Comparison of ENCODE assay signal across 27 cellular contexts in the genomic region with DNA sequence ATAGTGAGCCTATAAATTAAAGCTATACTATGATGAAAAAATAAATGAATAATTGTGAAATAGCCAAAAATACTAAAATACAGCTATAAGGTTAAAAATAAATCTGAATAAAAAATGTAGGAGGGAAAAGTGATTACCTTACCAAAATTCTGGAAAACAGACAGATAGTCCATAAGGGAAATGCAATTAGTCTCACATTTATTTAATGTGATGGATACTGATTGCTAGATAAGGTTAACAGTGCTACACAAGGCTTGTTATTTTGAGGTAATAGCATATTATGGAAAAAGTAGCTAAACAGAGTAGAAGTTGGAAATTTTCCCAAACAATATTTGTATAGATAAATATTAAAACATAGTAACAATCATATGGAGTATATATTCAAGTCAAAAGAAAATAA.
DNase-seq lines count a peak whose midpoint lies in the region; ATAC-seq and TF ChIP-seq lines count a peak whose summit lies in the region.
"Had no signal": no experiment of that assay in that cellular context is flagged by ENCODE, and none has a peak within 500 bp of the region (broad histone marks: within the 10 kb centered on the region; RNA-seq: fewer than 3 reads in every experiment).

No MANE protein-coding gene starts in this region.

- no peak overlapping the region for H3K4me3 ChIP-seq in SK-N-SH (ENCODE audit: low read depth in 2 of 2, low read length in 1 of 2)
- H3K4me3 ChIP-seq: A549; BLaER1; BLaER1 treated with 17β-estradiol and CSF1 and Interleukin-3, amounts not matched to agents 10 nM and 100 nM had no signal

- no peaks in the 10 kb centered on the region; a peak in 1 of 4 replicates for H3K4me1 ChIP-seq in SK-N-SH (ENCODE audit: control insufficient read depth in 1 of 2, insufficient read depth in 2 of 2, low read depth in 1 of 2, low read length in 1 of 2)
- H3K4me1 ChIP-seq: A549, BE2C, Caco-2 had no signal

- no peak overlapping the region for H2AFZ ChIP-seq in SK-N-SH (ENCODE audit: low read depth)

- CTCF ChIA-PET in SK-N-SH (lab: Yijun Ruan, JAX) = no interaction called here

- H3K4me2 ChIP-seq in SK-N-SH = no peak overlapping the region
- H3K4me2 ChIP-seq: A549; BLaER1; BLaER1 treated with 17β-estradiol and CSF1 and Interleukin-3, amounts not matched to agents 10 nM and 100 nM had no signal

- no peaks in the 10 kb centered on the region for H3K9me3 ChIP-seq in SK-N-SH
- H3K9me3 ChIP-seq: A549, BE2C, Caco-2 had no signal

- no peak overlapping the region for H3K27ac ChIP-seq in SK-N-SH (ENCODE audit: low read depth in 2 of 2, low read length in 1 of 2)
- H3K27ac ChIP-seq: 22Rv1; A549; BLaER1; BLaER1 treated with 17β-estradiol and CSF1 and Interleukin-3, amounts not matched to agents 10 nM and 100 nM; C4-2B had no signal

- no peaks in the 10 kb centered on the region for H3K36me3 ChIP-seq in SK-N-SH (replicated peaks in 1 of 2; ENCODE audit: control insufficient read depth in 1 of 2, insufficient read depth in 2 of 2, low read length in 1 of 2)
- H3K36me3 ChIP-seq: BE2C; BLaER1; BLaER1 treated with 17β-estradiol and CSF1 and Interleukin-3, amounts not matched to agents 10 nM and 100 nM had no signal

- POLR2A ChIA-PET in SK-N-SH (lab: Yijun Ruan, JAX) = no interaction called here

- no peak for DNase-seq in SK-N-SH
- DNase-seq: 8988T; ACHN; AML-193; BE2C; C1 segment of cervical spinal cord; Caco-2; Calu3; CD4-positive, alpha-beta memory T cell; CD4-positive, alpha-beta T cell; CD4-positive, CD25-positive, alpha-beta regulatory T cell; CD8-positive, alpha-beta memory T cell; CD8-positive, alpha-beta T cell; COR-L47; DMS 273 treated with DMSO at 0.1 percent for 48 hours; DMS153; DMS53; DMS79; DMS79 treated with DMSO at 0.1 percent for 48 hours; DND-41; EL had no signal

- H4K20me1 ChIP-seq in SK-N-SH (ENCODE audit: insufficient read depth) = no peaks in the 10 kb centered on the region
- H4K20me1 ChIP-seq: BLaER1; BLaER1 treated with 17β-estradiol and CSF1 and Interleukin-3, amounts not matched to agents 10 nM and 100 nM had no signal

- no peak for TF ChIP-seq RAD21 in SK-N-SH (IDR thresholded peaks at IDR 0.05; ENCODE audit: low read length)

- no peak for TF ChIP-seq CTCF in SK-N-SH (IDR thresholded peaks at IDR 0.05)

- TF ChIP-seq EP300 in SK-N-SH (IDR thresholded peaks at IDR 0.05; ENCODE audit: borderline replicate concordance in 1 of 2, low read depth in 1 of 2, low read length in 1 of 2) = 0 out of 4 replicates have a peak, but pooled peaks of 1 of the 2 experiments have one; percentile 42

- no peak for ATAC-seq in SK-N-SH treated with all-trans-retinoic acid at 6 μM for 48 hours
- ATAC-seq: A549; CD8-positive, alpha-beta T cell had no signal

- H3F3A ChIP-seq in SK-N-SH (replicated peaks; ENCODE audit: insufficient read depth) = no peaks in the 10 kb centered on the region

- no peaks in the 10 kb centered on the region for H3K9me2 ChIP-seq in SK-N-SH

- no peak overlapping the region for H3K9ac ChIP-seq in SK-N-SH
- H3K9ac ChIP-seq: BLaER1; BLaER1 treated with 17β-estradiol and CSF1 and Interleukin-3, amounts not matched to agents 10 nM and 100 nM had no signal

- H3K79me2 ChIP-seq in SK-N-SH (ENCODE audit: insufficient read depth) = no peaks in the 10 kb centered on the region

- H3K27me3 ChIP-seq in SK-N-SH (ENCODE audit: insufficient read depth) = no peaks in the 10 kb centered on the region
- H3K27me3 ChIP-seq: BE2C; BLaER1; BLaER1 treated with 17β-estradiol and CSF1 and Interleukin-3, amounts not matched to agents 10 nM and 100 nM had no signal

TF ChIP-seq in SK-N-SH, 30 proteins besides CTCF, POLR2A, EP300 and RAD21:
- peak; percentile 65 for TF ChIP-seq GATA2 (CRISPR knock-in tag; IDR thresholded peaks at IDR 0.05)
- TF ChIP-seq, protein P1, sequence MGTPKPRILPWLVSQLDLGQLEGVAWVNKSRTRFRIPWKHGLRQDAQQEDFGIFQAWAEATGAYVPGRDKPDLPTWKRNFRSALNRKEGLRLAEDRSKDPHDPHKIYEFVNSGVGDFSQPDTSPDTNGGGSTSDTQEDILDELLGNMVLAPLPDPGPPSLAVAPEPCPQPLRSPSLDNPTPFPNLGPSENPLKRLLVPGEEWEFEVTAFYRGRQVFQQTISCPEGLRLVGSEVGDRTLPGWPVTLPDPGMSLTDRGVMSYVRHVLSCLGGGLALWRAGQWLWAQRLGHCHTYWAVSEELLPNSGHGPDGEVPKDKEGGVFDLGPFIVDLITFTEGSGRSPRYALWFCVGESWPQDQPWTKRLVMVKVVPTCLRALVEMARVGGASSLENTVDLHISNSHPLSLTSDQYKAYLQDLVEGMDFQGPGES (IDR thresholded peaks at IDR 0.05; ENCODE audit: low read depth, low read length) = no peak

TF ChIP-seq in SK-N-SH treated with all-trans-retinoic acid at 6 μM for 48 hours, 23 proteins besides CTCF, POLR2A, EP300 and RAD21:
- TF ChIP-seq GLIS3 (CRISPR knock-in tag; IDR thresholded peaks at IDR 0.05) (no peak), CSDC2 (CRISPR knock-in tag; IDR thresholded peaks at IDR 0.05) (no peak), RARB (CRISPR knock-in tag; IDR thresholded peaks at IDR 0.05) (no peak), ZNF70 (CRISPR knock-in tag; IDR thresholded peaks at IDR 0.05) (no peak), OSR1 (CRISPR knock-in tag; IDR thresholded peaks at IDR 0.05) (no peak)
- TF ChIP-seq, protein P2, sequence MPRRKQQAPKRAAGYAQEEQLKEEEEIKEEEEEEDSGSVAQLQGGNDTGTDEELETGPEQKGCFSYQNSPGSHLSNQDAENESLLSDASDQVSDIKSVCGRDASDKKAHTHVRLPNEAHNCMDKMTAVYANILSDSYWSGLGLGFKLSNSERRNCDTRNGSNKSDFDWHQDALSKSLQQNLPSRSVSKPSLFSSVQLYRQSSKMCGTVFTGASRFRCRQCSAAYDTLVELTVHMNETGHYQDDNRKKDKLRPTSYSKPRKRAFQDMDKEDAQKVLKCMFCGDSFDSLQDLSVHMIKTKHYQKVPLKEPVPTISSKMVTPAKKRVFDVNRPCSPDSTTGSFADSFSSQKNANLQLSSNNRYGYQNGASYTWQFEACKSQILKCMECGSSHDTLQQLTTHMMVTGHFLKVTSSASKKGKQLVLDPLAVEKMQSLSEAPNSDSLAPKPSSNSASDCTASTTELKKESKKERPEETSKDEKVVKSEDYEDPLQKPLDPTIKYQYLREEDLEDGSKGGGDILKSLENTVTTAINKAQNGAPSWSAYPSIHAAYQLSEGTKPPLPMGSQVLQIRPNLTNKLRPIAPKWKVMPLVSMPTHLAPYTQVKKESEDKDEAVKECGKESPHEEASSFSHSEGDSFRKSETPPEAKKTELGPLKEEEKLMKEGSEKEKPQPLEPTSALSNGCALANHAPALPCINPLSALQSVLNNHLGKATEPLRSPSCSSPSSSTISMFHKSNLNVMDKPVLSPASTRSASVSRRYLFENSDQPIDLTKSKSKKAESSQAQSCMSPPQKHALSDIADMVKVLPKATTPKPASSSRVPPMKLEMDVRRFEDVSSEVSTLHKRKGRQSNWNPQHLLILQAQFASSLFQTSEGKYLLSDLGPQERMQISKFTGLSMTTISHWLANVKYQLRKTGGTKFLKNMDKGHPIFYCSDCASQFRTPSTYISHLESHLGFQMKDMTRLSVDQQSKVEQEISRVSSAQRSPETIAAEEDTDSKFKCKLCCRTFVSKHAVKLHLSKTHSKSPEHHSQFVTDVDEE (CRISPR knock-in tag; IDR thresholded peaks at IDR 0.05) = no peak
- TF ChIP-seq, protein P3, sequence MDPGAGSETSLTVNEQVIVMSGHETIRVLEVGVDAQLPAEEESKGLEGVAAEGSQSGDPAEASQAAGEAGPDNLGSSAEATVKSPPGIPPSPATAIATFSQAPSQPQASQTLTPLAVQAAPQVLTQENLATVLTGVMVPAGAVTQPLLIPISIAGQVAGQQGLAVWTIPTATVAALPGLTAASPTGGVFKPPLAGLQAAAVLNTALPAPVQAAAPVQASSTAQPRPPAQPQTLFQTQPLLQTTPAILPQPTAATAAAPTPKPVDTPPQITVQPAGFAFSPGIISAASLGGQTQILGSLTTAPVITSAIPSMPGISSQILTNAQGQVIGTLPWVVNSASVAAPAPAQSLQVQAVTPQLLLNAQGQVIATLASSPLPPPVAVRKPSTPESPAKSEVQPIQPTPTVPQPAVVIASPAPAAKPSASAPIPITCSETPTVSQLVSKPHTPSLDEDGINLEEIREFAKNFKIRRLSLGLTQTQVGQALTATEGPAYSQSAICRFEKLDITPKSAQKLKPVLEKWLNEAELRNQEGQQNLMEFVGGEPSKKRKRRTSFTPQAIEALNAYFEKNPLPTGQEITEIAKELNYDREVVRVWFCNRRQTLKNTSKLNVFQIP (CRISPR knock-in tag; IDR thresholded peaks at IDR 0.05; ENCODE audit: borderline replicate concordance, low read depth) = no peak
- TF ChIP-seq, protein P4, sequence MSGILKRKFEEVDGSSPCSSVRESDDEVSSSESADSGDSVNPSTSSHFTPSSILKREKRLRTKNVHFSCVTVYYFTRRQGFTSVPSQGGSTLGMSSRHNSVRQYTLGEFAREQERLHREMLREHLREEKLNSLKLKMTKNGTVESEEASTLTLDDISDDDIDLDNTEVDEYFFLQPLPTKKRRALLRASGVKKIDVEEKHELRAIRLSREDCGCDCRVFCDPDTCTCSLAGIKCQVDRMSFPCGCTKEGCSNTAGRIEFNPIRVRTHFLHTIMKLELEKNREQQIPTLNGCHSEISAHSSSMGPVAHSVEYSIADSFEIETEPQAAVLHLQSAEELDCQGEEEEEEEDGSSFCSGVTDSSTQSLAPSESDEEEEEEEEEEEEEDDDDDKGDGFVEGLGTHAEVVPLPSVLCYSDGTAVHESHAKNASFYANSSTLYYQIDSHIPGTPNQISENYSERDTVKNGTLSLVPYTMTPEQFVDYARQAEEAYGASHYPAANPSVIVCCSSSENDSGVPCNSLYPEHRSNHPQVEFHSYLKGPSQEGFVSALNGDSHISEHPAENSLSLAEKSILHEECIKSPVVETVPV (CRISPR knock-in tag; IDR thresholded peaks at IDR 0.05) = no peak
- TF ChIP-seq, protein P5, sequence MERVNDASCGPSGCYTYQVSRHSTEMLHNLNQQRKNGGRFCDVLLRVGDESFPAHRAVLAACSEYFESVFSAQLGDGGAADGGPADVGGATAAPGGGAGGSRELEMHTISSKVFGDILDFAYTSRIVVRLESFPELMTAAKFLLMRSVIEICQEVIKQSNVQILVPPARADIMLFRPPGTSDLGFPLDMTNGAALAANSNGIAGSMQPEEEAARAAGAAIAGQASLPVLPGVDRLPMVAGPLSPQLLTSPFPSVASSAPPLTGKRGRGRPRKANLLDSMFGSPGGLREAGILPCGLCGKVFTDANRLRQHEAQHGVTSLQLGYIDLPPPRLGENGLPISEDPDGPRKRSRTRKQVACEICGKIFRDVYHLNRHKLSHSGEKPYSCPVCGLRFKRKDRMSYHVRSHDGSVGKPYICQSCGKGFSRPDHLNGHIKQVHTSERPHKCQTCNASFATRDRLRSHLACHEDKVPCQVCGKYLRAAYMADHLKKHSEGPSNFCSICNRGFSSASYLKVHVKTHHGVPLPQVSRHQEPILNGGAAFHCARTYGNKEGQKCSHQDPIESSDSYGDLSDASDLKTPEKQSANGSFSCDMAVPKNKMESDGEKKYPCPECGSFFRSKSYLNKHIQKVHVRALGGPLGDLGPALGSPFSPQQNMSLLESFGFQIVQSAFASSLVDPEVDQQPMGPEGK (CRISPR knock-in tag; IDR thresholded peaks at IDR 0.05; ENCODE audit: borderline replicate concordance) = no peak
